In the genomic region with DNA sequence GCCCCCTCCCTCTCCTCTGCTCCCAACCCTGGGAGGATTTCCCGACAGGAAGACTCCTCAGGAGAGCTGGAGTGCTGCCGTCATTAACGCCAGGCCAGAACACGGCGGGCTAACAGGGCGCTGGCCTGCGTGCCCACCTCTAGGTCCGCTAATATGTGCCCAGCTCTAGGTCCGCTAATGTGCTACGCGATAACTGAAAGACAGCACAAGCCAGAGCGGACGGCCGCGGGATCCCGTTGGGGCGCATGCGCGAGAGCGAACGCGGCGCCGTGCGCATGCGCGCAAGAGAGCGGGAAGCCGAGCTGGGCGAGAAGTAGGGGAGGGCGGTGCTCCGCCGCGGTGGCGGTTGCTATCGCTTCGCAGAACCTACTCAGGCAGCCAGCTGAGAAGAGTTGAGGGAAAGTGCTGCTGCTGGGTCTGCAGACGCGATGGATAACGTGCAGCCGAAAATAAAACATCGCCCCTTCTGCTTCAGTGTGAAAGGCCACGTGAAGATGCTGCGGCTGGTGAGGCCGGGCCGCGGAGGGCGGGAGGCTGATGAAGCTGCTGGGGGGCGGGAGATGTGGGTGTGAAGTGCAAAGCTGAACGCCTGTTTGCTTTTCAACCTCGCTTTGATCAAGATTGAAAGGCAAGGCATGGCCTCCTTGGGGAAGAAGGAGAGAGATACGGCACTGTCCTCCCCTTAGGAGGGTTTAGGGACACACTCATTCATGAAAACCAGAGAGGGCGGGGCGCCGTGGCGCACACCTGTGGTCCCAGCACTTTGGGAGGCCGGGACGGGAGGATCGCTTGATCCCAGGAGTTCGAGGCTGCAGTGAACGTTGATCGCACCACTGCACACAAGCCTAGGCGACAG, we compare ENCODE assay signal across 8 cellular contexts. TPM values are rescaled to one million over a fixed set of nuclear protein-coding genes. Genes with fewer than 3 reads are reported as not detected.
DNase-seq lines count a peak whose midpoint lies in the region; ATAC-seq and TF ChIP-seq lines count a peak whose summit lies in the region.

A gene with protein sequence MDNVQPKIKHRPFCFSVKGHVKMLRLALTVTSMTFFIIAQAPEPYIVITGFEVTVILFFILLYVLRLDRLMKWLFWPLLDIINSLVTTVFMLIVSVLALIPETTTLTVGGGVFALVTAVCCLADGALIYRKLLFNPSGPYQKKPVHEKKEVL (plus strand): TSS at position 289 of the 856 bp plus-strand sequence. CDS start 140 bp downstream, at position 429.

- DNase-seq in A673 (ENCODE audit: low spot score) (peak; percentile 91), NCI-H2227 (lab: John Stamatoyannopoulos, UW; ENCODE audit: unreplicated experiment) (peak; percentile 92), WERI-Rb-1 (peak; percentile 86), T47D (ENCODE audit: low read depth in 1 of 2, low spot score in 1 of 2) (peak; percentile 82 to 86), iPS-NIHi11 (ENCODE audit: low spot score) (peak; percentile 97)

- TF ChIP-seq CTCF in A673 (conservative IDR thresholded peaks at IDR 0.05; ENCODE audit: low read depth, low read length), result no peak
- no peak for TF ChIP-seq CTCF in WERI-Rb-1 (IDR thresholded peaks at IDR 0.05; ENCODE audit: low read depth, low read length)

- POLR2A ChIA-PET in A673 (lab: Charles Lee; ENCODE audit: low non-redundant PET), result no interaction called here

- TSS peak; percentile 36 for BruUV-seq in A673 (replicated peaks; lab: Mats Ljungman, UMichigan)

- H3K27me3 ChIP-seq in A673 (replicated peaks; ENCODE audit: insufficient read depth, low read depth, low read length, poor library complexity), result no peaks in the 10 kb centered on the region
- H3K27me3 ChIP-seq in WERI-Rb-1 (ENCODE audit: insufficient read depth, low read depth, severe bottlenecking), result no peaks in the 10 kb centered on the region

- H3K4me1 ChIP-seq in A673 (ENCODE audit: insufficient read depth, low read length, poor library complexity, severe bottlenecking), result peaks cover 19% of the 10 kb centered on the region

- CTCF ChIA-PET in A673 (lab: Charles Lee), result no interaction called here

- H3K36me3 ChIP-seq in A673 (ENCODE audit: insufficient read depth, low read length, poor library complexity, severe bottlenecking), result no peaks in the 10 kb centered on the region
- peaks cover 24% of the 10 kb centered on the region for H3K36me3 ChIP-seq in WERI-Rb-1

- in situ Hi-C loops in T47D (cut with HindIII; ENCODE audit: low pct_unique_long_range_greater_than_20kb, low sequenced_read_pairs), result no loop called here

- H3K4me3 ChIP-seq in A673 (ENCODE audit: low read depth, low read length, poor library complexity, severe bottlenecking), result peak within 1 kb of the TSS; percentile 42
- peak within 1 kb of the TSS; percentile 51 for H3K4me3 ChIP-seq in WERI-Rb-1 (ENCODE audit: low read depth, low read length)
- peak within 1 kb of the TSS; percentile 32 to 73 (median 67) for H3K4me3 ChIP-seq in skin epidermis

- H3K27ac ChIP-seq in A673 (ENCODE audit: low read depth, low read length, poor library complexity, severe bottlenecking) (peak within 1 kb of the TSS; percentile 76), WERI-Rb-1 (peak within 1 kb of the TSS; percentile 94), skin epidermis (peak within 1 kb of the TSS; percentile 75 to 99 (median 92))

- H3K9me3 ChIP-seq in A673 (ENCODE audit: low read depth, low read length, poor library complexity, severe bottlenecking) (no peaks in the 10 kb centered on the region), WERI-Rb-1 (ENCODE audit: severe bottlenecking) (no peaks in the 10 kb centered on the region)

- intact Hi-C loops in A673 (cut with micrococcal nuclease; ENCODE audit: unreplicated experiment), result no loop called here

- ATAC-seq in GM18873 (IDR thresholded peaks at IDR 0.05; ENCODE audit: low FRiP score, unreplicated experiment) (peak; percentile 41), HG03108 (IDR thresholded peaks at IDR 0.05; ENCODE audit: unreplicated experiment) (peak; percentile 65)

RNA-seq across cellular contexts. Expression of the gene that starts here (rescaled TPM):
- total RNA-seq in A673 (2021), result 47.9 and 49.8 TPM in 2 replicates

Comparison
In these comparisons a context has a peak if more than half of its experiments do, and no peak if none do; other contexts are left out.
1. Peak in every context shown above with its lines: DNase-seq, ATAC-seq, H3K4me3 ChIP-seq and H3K27ac ChIP-seq.